ENCODE assay signal across 20 cellular contexts in genomic region chr6:110158479-110158878, GRCh38.
"Had no signal": no experiment of that assay in that cellular context is flagged by ENCODE, and none has a peak within 500 bp of the region (broad histone marks: within the 10 kb centered on the region; RNA-seq: fewer than 3 reads in every experiment).

No MANE protein-coding gene starts in this region.

- ATAC-seq: heart left ventricle; left lobe of liver; mucosa of descending colon; naive thymus-derived CD8-positive, alpha-beta T cell; psoas muscle; right lobe of liver; stimulated activated effector memory CD8-positive, alpha-beta T cell treated with anti-CD3 and anti-CD28 coated beads, Interleukin-12 subunit alpha, Interleukin-12 subunit beta, amount 100 ng/mL, for 72 hours; stimulated activated naive CD8-positive, alpha-beta T cell treated with anti-CD3 and anti-CD28 coated beads, Interleukin-15, Interleukin-2, amounts not matched to agents 100 U/mL and 50 U/mL, for 24 hours had no signal

- H3K4me1 ChIP-seq: esophagus squamous epithelium, heart left ventricle, psoas muscle, right lobe of liver, suprapubic skin, thyroid gland, upper lobe of left lung, uterus had no signal

- DNase-seq: effector memory CD4-positive, alpha-beta T cell; esophagus squamous epithelium; heart left ventricle; hippocampal formation; kidney glomerular epithelial cell; mucosa of descending colon; naive thymus-derived CD8-positive, alpha-beta T cell; psoas muscle; retina; right lobe of liver; stimulated activated CD4-positive, alpha-beta T cell treated with anti-CD3 and anti-CD28 coated beads, Interleukin-4, amount 100 ng/mL, for 1 hour; stimulated activated CD8-positive, alpha-beta memory T cell treated with anti-CD3 and anti-CD28 coated beads, Interleukin-4, amount 100 ng/mL, for 48 hours; stimulated activated naive CD8-positive, alpha-beta T cell treated with anti-CD3 and anti-CD28 coated beads, Interleukin-15, Interleukin-2, amounts not matched to agents 100 U/mL and 50 U/mL, for 24 hours; thyroid gland; upper lobe of left lung; uterus had no signal

- H3K27ac ChIP-seq: esophagus squamous epithelium, heart left ventricle, neutrophil, psoas muscle, right lobe of liver, suprapubic skin, thyroid gland, upper lobe of left lung, uterus had no signal

- H3K9me3 ChIP-seq: esophagus squamous epithelium, heart left ventricle, mucosa of descending colon, neutrophil, psoas muscle, right lobe of liver, suprapubic skin, thyroid gland, upper lobe of left lung, uterus had no signal

- H3K4me3 ChIP-seq: esophagus squamous epithelium, heart left ventricle, mucosa of descending colon, psoas muscle, right lobe of liver, suprapubic skin, thyroid gland, upper lobe of left lung, uterus had no signal

- H3K27me3 ChIP-seq: esophagus squamous epithelium, heart left ventricle, neutrophil, right lobe of liver, suprapubic skin, thyroid gland, upper lobe of left lung, uterus had no signal

- H3K36me3 ChIP-seq: esophagus squamous epithelium, heart left ventricle, neutrophil, right lobe of liver, suprapubic skin, thyroid gland, upper lobe of left lung, uterus had no signal
